In the genomic region with DNA sequence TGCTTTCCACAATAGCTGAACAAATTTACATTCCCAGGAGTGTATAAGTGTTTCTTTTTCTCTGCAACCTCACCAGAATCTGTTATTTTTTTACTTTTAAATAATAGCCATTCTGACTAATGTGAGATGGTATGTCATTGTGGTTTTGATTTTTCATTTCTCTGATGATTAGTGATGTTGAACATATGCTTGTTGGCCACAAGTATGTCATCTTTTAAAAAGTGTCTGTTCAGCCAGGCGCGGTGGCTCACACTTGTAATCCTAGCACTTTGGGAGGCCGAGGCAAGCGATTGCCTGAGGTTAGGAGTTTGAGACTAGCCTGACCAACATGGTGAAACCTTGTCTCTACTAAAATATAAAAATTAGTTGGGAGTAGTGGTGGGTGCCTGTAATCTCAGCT, we compare ENCODE assay signal across 17 cellular contexts.
A peak's percentile ranks its signal among the peaks of the same experiment; 100 is the strongest.
DNase-seq lines count a peak whose midpoint lies in the region; ATAC-seq and TF ChIP-seq lines count a peak whose summit lies in the region.
"Had no signal": no experiment of that assay in that cellular context is flagged by ENCODE, and none has a peak within 500 bp of the region (broad histone marks: within the 10 kb centered on the region; RNA-seq: fewer than 3 reads in every experiment).

No MANE protein-coding gene starts in this region.

- H3K4me3 ChIP-seq in brain microvascular endothelial cell (ENCODE audit: low read depth, low read length) (no peak overlapping the region), kidney epithelial cell (ENCODE audit: low read depth, low read length) (no peak overlapping the region)
- H3K4me3 ChIP-seq: Peyer's patch had no signal

- H3K36me3 ChIP-seq in brain microvascular endothelial cell (replicated peaks) (no peaks in the 10 kb centered on the region), kidney epithelial cell (ENCODE audit: control insufficient read depth, insufficient read depth, low read length) (no peaks in the 10 kb centered on the region)
- H3K36me3 ChIP-seq: Peyer's patch had no signal

- TF ChIP-seq CTCF in brain microvascular endothelial cell (IDR thresholded peaks at IDR 0.05; ENCODE audit: low read depth, low read length, missing control alignments): no peak
- TF ChIP-seq CTCF in kidney epithelial cell (IDR thresholded peaks at IDR 0.05; ENCODE audit: insufficient read depth, low read length, poor library complexity, severe bottlenecking): no peak

- H3K27me3 ChIP-seq in brain microvascular endothelial cell (replicated peaks) (no peaks in the 10 kb centered on the region), kidney epithelial cell (ENCODE audit: control insufficient read depth, insufficient read depth, low read length) (no peaks in the 10 kb centered on the region)
- H3K27me3 ChIP-seq: Peyer's patch had no signal

- in situ Hi-C loops in brain microvascular endothelial cell (cut with HindIII; ENCODE audit: low pct_ligation_motif_present, low sequenced_read_pairs): no loop called here

- DNase-seq in Daoy (ENCODE audit: low read depth) (peak; percentile 22), NCI-H226 (peak; percentile 67), brain microvascular endothelial cell (peak; percentile 91), kidney epithelial cell (ENCODE audit: low read depth) (peak; percentile 43), T-helper 1 cell (no peak), inferior parietal cortex (ENCODE audit: extremely low spot score) (no peak), DMS53 treated with DMSO at 0.1 percent for 48 hours (lab: John Stamatoyannopoulos, UW; ENCODE audit: unreplicated experiment) (no peak)
- DNase-seq: activated CD4-positive, alpha-beta T cell treated with anti-CD3 and anti-CD28 coated beads, Interleukin-2, amount 50 U/mL, for 48 hours; Calu3; effector memory CD4-positive, alpha-beta T cell; KBM-7; NCI-H82; Peyer's patch; stimulated activated CD4-positive, alpha-beta T cell treated with anti-CD3 and anti-CD28 coated beads, Interleukin-2, amount 100 ng/mL, for 48 hours; substantia nigra had no signal

- peak overlapping the region; percentile 91 for H3K27ac ChIP-seq in brain microvascular endothelial cell
- H3K27ac ChIP-seq: HL-60, Peyer's patch had no signal

- no peak for ATAC-seq in GM19452 (IDR thresholded peaks at IDR 0.05; ENCODE audit: unreplicated experiment)

Comparison
In these comparisons a context has a peak if more than half of its experiments do, and no peak if none do; other contexts are left out.
1. DNase-seq: peak in Daoy (single experiment), NCI-H226 (single experiment), brain microvascular endothelial cell (single experiment) and kidney epithelial cell (single experiment); none in T-helper 1 cell (0 of 5), inferior parietal cortex (single experiment) and DMS53 treated with DMSO at 0.1 percent for 48 hours (single experiment).